ENCODE assay signal across 34 cellular contexts in genomic region chrX:41970419-41970818, GRCh38.
"Had no signal": no experiment of that assay in that cellular context is flagged by ENCODE, and none has a peak within 500 bp of the region (broad histone marks: within the 10 kb centered on the region; RNA-seq: fewer than 3 reads in every experiment).

No MANE protein-coding gene starts in this region.

- H3K27ac Mint-ChIP-seq: activated B cell treated with CpG ODN at 0.5 μM for 24 hours; activated CD4-positive, alpha-beta memory T cell treated with anti-CD3 and anti-CD28 coated beads for 36 hours; activated naive CD4-positive, alpha-beta T cell treated with anti-CD3 and anti-CD28 coated beads for 36 hours; activated naive CD4-positive, alpha-beta T cell treated with anti-CD3 and anti-CD28 coated beads, Interleukin-2, amount 50 U/mL, for 72 hours; activated naive CD8-positive, alpha-beta T cell treated with anti-CD3 and anti-CD28 coated beads, Interleukin-2, amount 50 U/mL, for 24 hours; activated T-helper 1 cell treated with anti-CD3 and anti-CD28 coated beads, Interleukin-12 subunit alpha, Interleukin-12 subunit beta, Interleukin-2, Interleukin-4 antibody, amounts not matched to agents 30 ng/mL and 10 ng/mL and 1 ng/mL, durations not matched to agents 14 hours and 24 hours and 36 hours had no signal

- H3K27me3 Mint-ChIP-seq: activated CD4-positive, alpha-beta memory T cell treated with anti-CD3 and anti-CD28 coated beads for 36 hours; activated naive CD8-positive, alpha-beta T cell treated with anti-CD3 and anti-CD28 coated beads, Interleukin-2, amount 50 U/mL, for 24 hours had no signal

- H3K27ac ChIP-seq: brain microvascular endothelial cell, KMS-11, RWPE1, VCaP had no signal

- H3K36me3 Mint-ChIP-seq: activated CD4-positive, alpha-beta memory T cell treated with anti-CD3 and anti-CD28 coated beads for 36 hours had no signal

- H3K27me3 ChIP-seq: brain microvascular endothelial cell had no signal

- H3K4me3 Mint-ChIP-seq: activated B cell treated with CpG ODN at 0.5 μM for 24 hours; activated CD4-positive, alpha-beta memory T cell treated with anti-CD3 and anti-CD28 coated beads for 36 hours; activated naive CD4-positive, alpha-beta T cell treated with anti-CD3 and anti-CD28 coated beads for 36 hours; activated naive CD8-positive, alpha-beta T cell treated with anti-CD3 and anti-CD28 coated beads, Interleukin-2, amount 50 U/mL, for 24 hours; activated T-cell treated with anti-CD3 and anti-CD28 coated beads, Interleukin-2, amount 50 U/mL, for 4 hours; activated T-helper 1 cell treated with anti-CD3 and anti-CD28 coated beads, Interleukin-12 subunit alpha, Interleukin-12 subunit beta, Interleukin-2, Interleukin-4 antibody, amounts not matched to agents 30 ng/mL and 10 ng/mL and 1 ng/mL, durations not matched to agents 14 hours and 24 hours and 36 hours had no signal

- H3K4me1 Mint-ChIP-seq: activated B cell treated with CpG ODN at 0.5 μM for 24 hours; activated naive CD8-positive, alpha-beta T cell treated with anti-CD3 and anti-CD28 coated beads, Interleukin-2, amount 50 U/mL, for 24 hours had no signal

- H3K9me3 Mint-ChIP-seq: activated CD4-positive, alpha-beta memory T cell treated with anti-CD3 and anti-CD28 coated beads for 36 hours; activated naive CD4-positive, alpha-beta T cell treated with anti-CD3 and anti-CD28 coated beads for 36 hours; activated naive CD8-positive, alpha-beta T cell treated with anti-CD3 and anti-CD28 coated beads, Interleukin-2, amount 50 U/mL, for 24 hours had no signal

- ATAC-seq: activated naive CD4-positive, alpha-beta T cell treated with anti-CD3 and anti-CD28 coated beads, Interleukin-2, amount 50 U/mL, for 72 hours; activated naive CD8-positive, alpha-beta T cell treated with anti-CD3 and anti-CD28 coated beads, Interleukin-2, amount 50 U/mL, for 24 hours; activated T-cell treated with anti-CD3 and anti-CD28 coated beads, Interleukin-2, amount 50 U/mL, for 4 hours; Right ventricle myocardium inferior; SK-N-SH treated with all-trans-retinoic acid at 6 μM for 48 hours had no signal

- H3K36me3 ChIP-seq: brain microvascular endothelial cell had no signal

- DNase-seq: activated B cell treated with CpG ODN at 0.5 μM for 24 hours; activated CD4-positive, alpha-beta memory T cell treated with anti-CD3 and anti-CD28 coated beads for 36 hours; activated CD4-positive, alpha-beta T cell treated with anti-CD3 and anti-CD28 coated beads for 4 hours; activated CD4-positive, alpha-beta T cell treated with anti-CD3 and anti-CD28 coated beads, Interleukin-2, amount 50 U/mL, for 1 hour; activated CD4-positive, CD25-positive, alpha-beta regulatory T cell treated with anti-CD3 and anti-CD28 coated beads, Interleukin-2, amount 50 U/mL, for 72 hours; activated CD8-positive, alpha-beta memory T cell treated with anti-CD3 and anti-CD28 coated beads, Interleukin-2, amount 50 U/mL, for 4 hours; activated gamma-delta T cell treated with Interleukin-2 at 50 U/mL for 16 hours; activated naive CD4-positive, alpha-beta T cell treated with anti-CD3 and anti-CD28 coated beads for 36 hours; activated naive CD8-positive, alpha-beta T cell treated with anti-CD3 and anti-CD28 coated beads, Interleukin-2, amount 50 U/mL, for 24 hours; activated T-cell treated with anti-CD3 and anti-CD28 coated beads for 4 hours; activated T-cell treated with anti-CD3 and anti-CD28 coated beads, Interleukin-2, amount 50 U/mL, for 4 hours; anterior cingulate cortex; brain microvascular endothelial cell; central memory CD4-positive, alpha-beta T cell; NCI-H1105; NCI-H1417 treated with DMSO at 0.1 percent for 48 hours; NCI-H187 treated with DMSO at 0.1 percent for 48 hours; NCI-H2081; NCI-H2171 treated with DMSO at 0.1 percent for 48 hours; NCI-H2227 treated with DMSO at 0.1 percent for 48 hours; NCI-H446; NCI-H510A treated with DMSO at 0.1 percent for 48 hours; NCI-H526 treated with DMSO at 0.1 percent for 48 hours; SIG-M5; T-helper 1 cell; T-helper 2 cell; T-helper 9 cell had no signal
